In the genomic region with DNA sequence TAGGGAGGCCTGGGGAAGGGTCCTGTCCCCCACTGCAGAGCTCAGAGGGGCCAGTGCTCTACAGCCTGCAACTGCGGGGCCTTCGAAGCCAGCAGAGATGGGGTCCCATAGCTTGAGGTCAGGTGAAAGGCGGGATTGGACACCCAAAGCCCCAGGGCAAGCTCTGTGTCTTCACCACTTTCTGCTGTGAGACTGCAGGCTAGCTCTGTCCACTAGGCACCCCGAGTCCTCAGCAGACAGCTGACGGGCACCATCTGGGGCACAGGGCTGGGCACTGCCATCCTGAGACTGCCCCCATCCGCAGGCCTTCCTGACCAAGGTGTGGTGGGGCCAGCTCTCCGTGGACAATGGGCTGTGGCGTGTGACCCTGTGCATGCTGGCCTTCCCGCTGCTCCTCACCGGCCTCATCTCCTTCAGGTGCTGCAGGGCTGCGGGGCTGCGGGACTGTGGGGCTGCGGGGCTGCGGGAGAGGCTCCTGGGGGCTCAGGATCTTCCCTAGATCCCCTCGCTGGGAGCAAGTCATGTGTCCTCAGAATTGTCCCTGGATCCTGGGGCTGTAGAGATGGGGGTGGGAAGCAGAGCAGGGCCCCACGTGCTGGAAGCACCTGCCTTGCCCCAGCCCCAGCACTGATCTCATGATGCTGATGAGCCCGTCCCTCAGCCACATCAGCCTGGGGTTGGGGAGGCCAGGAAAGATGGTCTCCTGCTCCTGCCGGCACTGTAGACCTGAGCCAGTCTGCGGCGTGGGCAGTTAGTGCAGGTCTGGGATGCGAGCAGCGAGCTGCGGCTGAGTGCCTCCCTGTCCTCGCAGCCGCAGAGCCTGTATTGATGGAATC, we compare ENCODE assay signal across 22 cellular contexts. TPM values are rescaled to one million over a fixed set of nuclear protein-coding genes. Genes with fewer than 3 reads are reported as not detected.
"Had no signal": no experiment of that assay in that cellular context is flagged by ENCODE, and none has a peak within 500 bp of the region (broad histone marks: within the 10 kb centered on the region; RNA-seq: fewer than 3 reads in every experiment).

No MANE protein-coding gene starts in this region.

- DNase-seq: activated B cell treated with CpG ODN at 0.5 μM for 24 hours; activated CD4-positive, alpha-beta T cell treated with anti-CD3 and anti-CD28 coated beads for 36 hours; activated CD4-positive, alpha-beta T cell treated with anti-CD3 and anti-CD28 coated beads, Interleukin-2, amount 50 U/mL, for 48 hours; activated naive CD4-positive, alpha-beta T cell treated with Interleukin-2 at 50 U/mL for 16 hours; central memory CD4-positive, alpha-beta T cell; hippocampal formation; left colon; right cardiac atrium; stimulated activated CD4-positive, alpha-beta T cell treated with anti-CD3 and anti-CD28 coated beads, Interleukin-12 subunit alpha, Interleukin-12 subunit beta, amount 100 ng/mL, for 4 hours; stimulated activated CD4-positive, alpha-beta T cell treated with anti-CD3 and anti-CD28 coated beads, Interleukin-4, amount 100 ng/mL, for 4 hours; stimulated activated naive CD8-positive, alpha-beta T cell treated with anti-CD3 and anti-CD28 coated beads, Interleukin-15, Interleukin-2, amounts not matched to agents 100 U/mL and 50 U/mL, for 24 hours; SW 1271; T-helper 17 cell had no signal

- H3K27ac Mint-ChIP-seq: activated B cell treated with CpG ODN at 0.5 μM for 24 hours; activated CD4-positive, alpha-beta T cell treated with anti-CD3 and anti-CD28 coated beads for 36 hours; activated T-helper 17 cell treated with anti-CD3 and anti-CD28 coated beads, Interleukin-2, amount 50 U/mL, for 72 hours; brain; memory B cell; nephron; T-helper 17 cell had no signal

- H3K4me1 Mint-ChIP-seq: activated B cell treated with CpG ODN at 0.5 μM for 24 hours; activated CD4-positive, alpha-beta T cell treated with anti-CD3 and anti-CD28 coated beads for 36 hours; brain; memory B cell; nephron; T-helper 17 cell had no signal

- H3K9ac ChIP-seq: parathyroid adenoma had no signal

- H3K9me3 Mint-ChIP-seq: activated B cell treated with CpG ODN at 0.5 μM for 24 hours; activated T-helper 17 cell treated with anti-CD3 and anti-CD28 coated beads, Interleukin-2, amount 50 U/mL, for 72 hours; brain had no signal

- H3K36me3 ChIP-seq: esophagus muscularis mucosa, gastrocnemius medialis had no signal

- H2AFZ ChIP-seq: parathyroid adenoma had no signal

- H3K36me3 Mint-ChIP-seq: brain, memory B cell had no signal

- H3K4me3 ChIP-seq: esophagus muscularis mucosa, gastrocnemius medialis had no signal

- H3K9me3 ChIP-seq: esophagus muscularis mucosa, gastrocnemius medialis had no signal

- ATAC-seq: activated CD4-positive, alpha-beta T cell treated with anti-CD3 and anti-CD28 coated beads for 36 hours; activated T-helper 17 cell treated with anti-CD3 and anti-CD28 coated beads, Interleukin-2, amount 50 U/mL, for 72 hours; gastrocnemius medialis; left colon; right cardiac atrium; stimulated activated naive CD8-positive, alpha-beta T cell treated with anti-CD3 and anti-CD28 coated beads, Interleukin-15, Interleukin-2, amounts not matched to agents 100 U/mL and 50 U/mL, for 24 hours; T-helper 17 cell had no signal

- H3K79me2 ChIP-seq: parathyroid adenoma had no signal

- H3K4me1 ChIP-seq: esophagus muscularis mucosa, gastrocnemius medialis, parathyroid adenoma had no signal

- H3K27ac ChIP-seq: esophagus muscularis mucosa, gastrocnemius medialis, parathyroid adenoma had no signal

- H3K4me3 Mint-ChIP-seq: activated B cell treated with CpG ODN at 0.5 μM for 24 hours; activated CD4-positive, alpha-beta T cell treated with anti-CD3 and anti-CD28 coated beads for 36 hours; activated T-helper 17 cell treated with anti-CD3 and anti-CD28 coated beads, Interleukin-2, amount 50 U/mL, for 72 hours; brain; memory B cell; nephron; T-helper 17 cell had no signal

- H3K27me3 Mint-ChIP-seq: activated B cell treated with CpG ODN at 0.5 μM for 24 hours; activated CD4-positive, alpha-beta T cell treated with anti-CD3 and anti-CD28 coated beads for 36 hours; activated T-helper 17 cell treated with anti-CD3 and anti-CD28 coated beads, Interleukin-2, amount 50 U/mL, for 72 hours; memory B cell; T-helper 17 cell had no signal

RNA-seq across cellular contexts. Expression of gene TRPM2, which starts 46.8 kb away (rescaled TPM):
- total RNA-seq: myocyte, pulmonary artery endothelial cell had no signal

RNA-seq across cellular contexts. Expression of gene LRRC3, which starts 55.1 kb away (rescaled TPM):
- total RNA-seq: myocyte had no signal
